ENCODE assay signal across 31 cellular contexts in genomic region chr5:36969700-36970395, GRCh38.
"Had no signal": no experiment of that assay in that cellular context is flagged by ENCODE, and none has a peak within 500 bp of the region (broad histone marks: within the 10 kb centered on the region; RNA-seq: fewer than 3 reads in every experiment).

No MANE protein-coding gene starts in this region.

- DNase-seq: hypothalamus; immature natural killer cell; kidney; left colon; left lung; lower lobe of right lung; mammary epithelial cell; mesendoderm; naive thymus-derived CD4-positive, alpha-beta T cell; nucleus accumbens; pancreas; posterior cingulate gyrus; retina; right cardiac atrium; sigmoid colon; small intestine; spleen; stimulated activated CD4-positive, alpha-beta T cell treated with anti-CD3 and anti-CD28 coated beads, Interleukin-4, amount 100 ng/mL, for 24 hours; stimulated activated naive CD4-positive, alpha-beta T cell; tibial artery; trophoblast cell; upper lobe of right lung had no signal

- H3K27me3 ChIP-seq: left lung, pancreas, sigmoid colon, spleen, suprapubic skin, tibial artery, upper lobe of right lung had no signal

- H3K27ac Mint-ChIP-seq: immature natural killer cell; mesothelial cell of epicardium; stimulated activated effector memory CD8-positive, alpha-beta T cell treated with anti-CD3 and anti-CD28 coated beads, Interleukin-12 subunit alpha, Interleukin-12 subunit beta, amount 100 ng/mL, for 72 hours had no signal

- H3K27me3 Mint-ChIP-seq: naive thymus-derived CD4-positive, alpha-beta T cell; natural killer cell treated with Interleukin-12 subunit alpha and Interleukin-12 subunit beta and Interleukin-15 and Interleukin-18, amount 100 ng/mL, for 72 hours; stimulated activated naive CD8-positive, alpha-beta T cell treated with anti-CD3 and anti-CD28 coated beads, Interleukin-15, Interleukin-2, amounts not matched to agents 100 ng/mL and 50 ng/mL, for 24 hours had no signal

- H3K4me1 ChIP-seq: left lung, lower lobe of right lung, pancreas, prostate gland, sigmoid colon, spleen, suprapubic skin, tibial artery, upper lobe of right lung had no signal

- H3K9me3 Mint-ChIP-seq: immature natural killer cell; naive thymus-derived CD4-positive, alpha-beta T cell; natural killer cell treated with Interleukin-12 subunit alpha and Interleukin-12 subunit beta and Interleukin-15 and Interleukin-18, amount 100 ng/mL, for 72 hours; stimulated activated effector memory CD8-positive, alpha-beta T cell treated with anti-CD3 and anti-CD28 coated beads, Interleukin-12 subunit alpha, Interleukin-12 subunit beta, amount 100 ng/mL, for 72 hours; stimulated activated naive CD8-positive, alpha-beta T cell treated with anti-CD3 and anti-CD28 coated beads, Interleukin-15, Interleukin-2, amounts not matched to agents 100 ng/mL and 50 ng/mL, for 24 hours had no signal

- H3K36me3 ChIP-seq: prostate gland had no signal

- H3K9me3 ChIP-seq: left lung, lower lobe of right lung, pancreas, prostate gland, sigmoid colon, spleen, suprapubic skin, thoracic aorta, tibial artery, upper lobe of right lung had no signal

- ATAC-seq: left colon; left lung; lower lobe of right lung; naive thymus-derived CD4-positive, alpha-beta T cell; natural killer cell treated with Interleukin-12 subunit alpha and Interleukin-12 subunit beta and Interleukin-15 and Interleukin-18, amount 100 ng/mL, for 72 hours; pancreas; right cardiac atrium; stimulated activated effector memory CD8-positive, alpha-beta T cell treated with anti-CD3 and anti-CD28 coated beads, Interleukin-12 subunit alpha, Interleukin-12 subunit beta, amount 100 ng/mL, for 72 hours; upper lobe of right lung had no signal

- FAIRE-seq: islet of Langerhans, kidney, pancreas, small intestine, urothelium cell line had no signal

- H3K27ac ChIP-seq: left lung, lower lobe of right lung, pancreas, prostate gland, sigmoid colon, spleen, suprapubic skin, thoracic aorta, tibial artery, upper lobe of right lung had no signal

- H3K4me3 Mint-ChIP-seq: immature natural killer cell; mesothelial cell of epicardium; naive thymus-derived CD4-positive, alpha-beta T cell; natural killer cell treated with Interleukin-12 subunit alpha and Interleukin-12 subunit beta and Interleukin-15 and Interleukin-18, amount 100 ng/mL, for 72 hours; stimulated activated effector memory CD8-positive, alpha-beta T cell treated with anti-CD3 and anti-CD28 coated beads, Interleukin-12 subunit alpha, Interleukin-12 subunit beta, amount 100 ng/mL, for 72 hours; stimulated activated naive CD8-positive, alpha-beta T cell treated with anti-CD3 and anti-CD28 coated beads, Interleukin-15, Interleukin-2, amounts not matched to agents 100 ng/mL and 50 ng/mL, for 24 hours had no signal

- H3K4me3 ChIP-seq: left lung, lower lobe of right lung, pancreas, prostate gland, sigmoid colon, spleen, suprapubic skin, thoracic aorta, tibial artery, upper lobe of right lung had no signal

- H3K4me1 Mint-ChIP-seq: immature natural killer cell; stimulated activated effector memory CD8-positive, alpha-beta T cell treated with anti-CD3 and anti-CD28 coated beads, Interleukin-12 subunit alpha, Interleukin-12 subunit beta, amount 100 ng/mL, for 72 hours had no signal
